ENCODE assay signal across 9 cellular contexts in genomic region chr3:187770224-187770623, GRCh38. TPM values are rescaled to one million over a fixed set of nuclear protein-coding genes. Genes with fewer than 3 reads are reported as not detected.
DNase-seq lines count a peak whose midpoint lies in the region; ATAC-seq and TF ChIP-seq lines count a peak whose summit lies in the region.
"Had no signal": no experiment of that assay in that cellular context is flagged by ENCODE, and none has a peak within 500 bp of the region (broad histone marks: within the 10 kb centered on the region; RNA-seq: fewer than 3 reads in every experiment).

No MANE protein-coding gene starts in this region.

- peak overlapping the region in 2 of 10 donors; percentile 32 to 34 for H3K27ac ChIP-seq in heart right ventricle
- H3K27ac ChIP-seq in vagina: no peak overlapping the region
- H3K27ac ChIP-seq: SJSA1 had no signal

- DNase-seq in activated effector memory CD4-positive, alpha-beta T cell treated with anti-CD3 and anti-CD28 coated beads, Interleukin-2, amount 50 U/mL, for 16 hours: peak; percentile 70
- no peak for DNase-seq in activated effector memory CD4-positive, alpha-beta T cell treated with Interleukin-2 at 50 U/mL for 16 hours
- DNase-seq in RPMI8226: peak; percentile 66
- peak; percentile 19 for DNase-seq in stimulated activated naive CD4-positive, alpha-beta T cell treated with Interleukin-2 at 50 U/mL for 16 hours (lab: John Stamatoyannopoulos, UW)
- DNase-seq in heart right ventricle: no peak
- no peak for DNase-seq in vagina (ENCODE audit: extremely low spot score in 2 of 2)

- peak; percentile 42 for ATAC-seq in HG02885 (IDR thresholded peaks at IDR 0.05; ENCODE audit: poor library complexity, unreplicated experiment)
- ATAC-seq in heart right ventricle: no peak
- no peak for ATAC-seq in HG03342 (IDR thresholded peaks at IDR 0.05; ENCODE audit: unreplicated experiment)

- 93 to 95% methylated on average over 1 of the region's 1 CpG for WGBS in heart right ventricle, 2 donors

- TF ChIP-seq CTCF in heart right ventricle (IDR thresholded peaks at IDR 0.05): no peak
- no peak for TF ChIP-seq CTCF in vagina (IDR thresholded peaks at IDR 0.05)

- H3K27me3 ChIP-seq in heart right ventricle (no peaks in the 10 kb centered on the region), vagina (no peaks in the 10 kb centered on the region)
- H3K27me3 ChIP-seq: SJSA1 had no signal

- intact Hi-C loops in heart right ventricle (cut with DNase I) (loop anchor here in 1 of 10 donors (10.0 kb wide), 1 partner anchor 145 kb away; no protein-coding TSS in a partner anchor), vagina (cut with DNase I) (no loop called here)

- TF ChIP-seq POLR2A in vagina (IDR thresholded peaks at IDR 0.05): no peak

- H3K4me1 ChIP-seq in heart right ventricle (peaks cover 0 to 31% (median 7%) of the 10 kb centered on the region in 9 donors), vagina (no peaks in the 10 kb centered on the region)
- H3K4me1 ChIP-seq: SJSA1 had no signal

- no peaks in the 10 kb centered on the region for H3K36me3 ChIP-seq in heart right ventricle
- no peaks in the 10 kb centered on the region for H3K36me3 ChIP-seq in vagina
- H3K36me3 ChIP-seq: SJSA1 had no signal

- H3K9me3 ChIP-seq in heart right ventricle (no peaks in the 10 kb centered on the region), vagina (no peaks in the 10 kb centered on the region)
- H3K9me3 ChIP-seq: SJSA1 had no signal

- H3K4me3 ChIP-seq in heart right ventricle (no peak overlapping the region), vagina (no peak overlapping the region)
- H3K4me3 ChIP-seq: SJSA1 had no signal

RNA-seq across cellular contexts. Expression of gene BCL6, which starts 25.0 kb away (rescaled TPM):
- total RNA-seq in heart right ventricle (100 to 1,000 TPM in 2 of 10 donors, 10 to 100 TPM in 8; 27.9 to 154 (median 51.7) TPM), vagina (133 TPM)
- 10 to 100 TPM; 33.9 to 52.2 TPM for polyA plus RNA-seq in heart right ventricle

Comparison
In these comparisons a context has a peak if more than half of its experiments do, and no peak if none do; other contexts are left out.
1. DNase-seq: peak in activated effector memory CD4-positive, alpha-beta T cell treated with anti-CD3 and anti-CD28 coated beads, Interleukin-2, amount 50 U/mL, for 16 hours (single experiment), RPMI8226 (single experiment) and stimulated activated naive CD4-positive, alpha-beta T cell treated with Interleukin-2 at 50 U/mL for 16 hours (single experiment); none in activated effector memory CD4-positive, alpha-beta T cell treated with Interleukin-2 at 50 U/mL for 16 hours (single experiment), heart right ventricle (0 of 2) and vagina (0 of 2).